Comparison of ENCODE assay signal across 24 cellular contexts in genomic region chrX:20522420-20522819, GRCh38.
A peak's percentile ranks its signal among the peaks of the same experiment; 100 is the strongest.
DNase-seq lines count a peak whose midpoint lies in the region; ATAC-seq, FAIRE-seq and TF ChIP-seq lines count a peak whose summit lies in the region.
"Had no signal": no experiment of that assay in that cellular context is flagged by ENCODE, and none has a peak within 500 bp of the region (broad histone marks: within the 10 kb centered on the region; RNA-seq: fewer than 3 reads in every experiment).

No MANE protein-coding gene starts in this region.

- no peak for TF ChIP-seq POLR2A in A549 (IDR thresholded peaks at IDR 0.05; ENCODE audit: low read length)

- H3K4me1 Mint-ChIP-seq in Caco-2 (ENCODE audit: low read depth, unreplicated experiment): peaks cover 16% of the 10 kb centered on the region

- H3K27me3 Mint-ChIP-seq in Caco-2 (ENCODE audit: insufficient read depth, unreplicated experiment): no peaks in the 10 kb centered on the region

- TF ChIP-seq CTCF in A549 (IDR thresholded peaks at IDR 0.05) (no peak), Caco-2 (IDR thresholded peaks at IDR 0.05; ENCODE audit: insufficient read depth in 1 of 2, low read depth in 1 of 2, low read length in 1 of 2, severe bottlenecking in 1 of 2, unreplicated experiment in 1 of 2) (no peak)

- no peaks in the 10 kb centered on the region for H3K36me3 Mint-ChIP-seq in Caco-2 (ENCODE audit: insufficient read depth, unreplicated experiment)
- H3K36me3 Mint-ChIP-seq: CD14-positive monocyte; CD8-positive, alpha-beta memory T cell had no signal

- no peak overlapping the region for H3K27ac Mint-ChIP-seq in Caco-2 (ENCODE audit: unreplicated experiment)
- H3K27ac Mint-ChIP-seq: CD14-positive monocyte; CD4-positive, alpha-beta T cell had no signal

- H3K27ac ChIP-seq in A549: no peak overlapping the region
- H3K27ac ChIP-seq: 22Rv1; BLaER1 treated with 17β-estradiol and CSF1 and Interleukin-3, amounts not matched to agents 10 nM and 100 nM; GM23248 had no signal

- no peak overlapping the region for H3K9ac ChIP-seq in adipocyte (ENCODE audit: low read length)
- H3K9ac ChIP-seq: BLaER1 treated with 17β-estradiol and CSF1 and Interleukin-3, amounts not matched to agents 10 nM and 100 nM; GM23248 had no signal

- no peak for DNase-seq in A549 (ENCODE audit: low read depth in 1 of 2, low spot score in 1 of 2)
- DNase-seq in adipocyte (ENCODE audit: low read depth): peak; percentile 53
- DNase-seq in fibroblast of the conjunctiva (ENCODE audit: low read depth): peak; percentile 43
- no peak for DNase-seq in Caco-2
- DNase-seq in NCI-H1105 (lab: John Stamatoyannopoulos, UW): no peak
- DNase-seq: ACHN; AML-193; BE2C; Calu3; CD4-positive, alpha-beta T cell; CD8-positive, alpha-beta memory T cell; DMS53; DMS79 treated with DMSO at 0.1 percent for 48 hours; GF-D8; GM23248; H7; HCEC 1CT had no signal

- no peak overlapping the region for H3K4me3 ChIP-seq in A549
- no peak overlapping the region for H3K4me3 ChIP-seq in adipocyte (ENCODE audit: low read length)
- no peak overlapping the region for H3K4me3 ChIP-seq in Caco-2 (ENCODE audit: low read depth, low read length)
- H3K4me3 ChIP-seq: BLaER1 treated with 17β-estradiol and CSF1 and Interleukin-3, amounts not matched to agents 10 nM and 100 nM; GM23248 had no signal

- H3K9me3 ChIP-seq in A549: no peaks in the 10 kb centered on the region
- H3K9me3 ChIP-seq in adipocyte (ENCODE audit: control insufficient read depth, low read length): no peaks in the 10 kb centered on the region
- no peaks in the 10 kb centered on the region for H3K9me3 ChIP-seq in Caco-2
- H3K9me3 ChIP-seq: BE2C; BLaER1 treated with 17β-estradiol and CSF1 and Interleukin-3, amounts not matched to agents 10 nM and 100 nM had no signal

- no peak overlapping the region for H3K4me2 ChIP-seq in A549
- H3K4me2 ChIP-seq: BLaER1 treated with 17β-estradiol and CSF1 and Interleukin-3, amounts not matched to agents 10 nM and 100 nM had no signal

- H3K4me3 Mint-ChIP-seq in Caco-2 (ENCODE audit: unreplicated experiment): no peak overlapping the region
- H3K4me3 Mint-ChIP-seq: CD14-positive monocyte; CD4-positive, alpha-beta T cell; CD8-positive, alpha-beta memory T cell had no signal

- no peak for TF ChIP-seq RAD21 in A549 (conservative IDR thresholded peaks at IDR 0.05 in 1 of 2, IDR thresholded peaks at IDR 0.05 in 1 of 2)

- ATAC-seq in A549 (no peak), GM21447 (IDR thresholded peaks at IDR 0.05; ENCODE audit: unreplicated experiment) (no peak)

- H3K27me3 ChIP-seq in adipocyte (replicated peaks; ENCODE audit: control insufficient read depth, insufficient read depth, low read length) (peaks cover 5% of the 10 kb centered on the region), Caco-2 (replicated peaks; ENCODE audit: control insufficient read depth, insufficient read depth, low read length) (no peaks in the 10 kb centered on the region)
- H3K27me3 ChIP-seq: BE2C had no signal

- no peak for TF ChIP-seq EP300 in A549 (IDR thresholded peaks at IDR 0.05)

- peak; percentile 88 for FAIRE-seq in A549 (lab: Jason Lieb, UNC)
- FAIRE-seq: GM12891, GM18507, H1 had no signal

- WGBS in A549 (ENCODE audit: missing lambda C conversion rate): 92% methylated on average over 3 of the region's 3 CpGs

- CTCF ChIA-PET in A549 (lab: Yijun Ruan, JAX): interaction anchor here (1.1 kb wide), 1 partner anchor 8 kb away, joined by 4 read pairs; no protein-coding TSS in a partner anchor
- CTCF ChIA-PET in Caco-2 (lab: Charles Lee): no interaction called here

- peaks cover 9% of the 10 kb centered on the region for H3K4me1 ChIP-seq in A549
- no peaks in the 10 kb centered on the region for H3K4me1 ChIP-seq in adipocyte (ENCODE audit: control insufficient read depth, insufficient read depth, low read length)
- H3K4me1 ChIP-seq in Caco-2: peaks cover 7% of the 10 kb centered on the region
- H3K4me1 ChIP-seq: BE2C had no signal

- intact Hi-C loops in Caco-2 (cut with micrococcal nuclease; ENCODE audit: unreplicated experiment): no loop called here

- POLR2A ChIA-PET in A549 (lab: Yijun Ruan, JAX): no interaction called here
- POLR2A ChIA-PET in Caco-2 (lab: Charles Lee): no interaction called here

- H3K9me3 Mint-ChIP-seq in Caco-2 (ENCODE audit: unreplicated experiment): no peaks in the 10 kb centered on the region
- H3K9me3 Mint-ChIP-seq: CD14-positive monocyte; CD4-positive, alpha-beta T cell; CD8-positive, alpha-beta memory T cell had no signal

- BruUV-seq in Caco-2 (replicated peaks; lab: Mats Ljungman, UMichigan): no TSS peak

- no peaks in the 10 kb centered on the region for H3K36me3 ChIP-seq in adipocyte (ENCODE audit: control insufficient read depth, insufficient read depth, low read length, severe bottlenecking)
- H3K36me3 ChIP-seq in Caco-2 (ENCODE audit: control insufficient read depth, insufficient read depth, low read length): no peaks in the 10 kb centered on the region
- H3K36me3 ChIP-seq: BE2C; BLaER1 treated with 17β-estradiol and CSF1 and Interleukin-3, amounts not matched to agents 10 nM and 100 nM had no signal

TF ChIP-seq in A549, 52 proteins besides CTCF, POLR2A, EP300 and RAD21:
- TF ChIP-seq RFX5 (IDR thresholded peaks at IDR 0.05): no peak
- TF ChIP-seq CEBPB (IDR thresholded peaks at IDR 0.05): no peak
- no peak for TF ChIP-seq FOSL2 (IDR thresholded peaks at IDR 0.05)
- TF ChIP-seq FOSL2 (CRISPR knock-in tag; IDR thresholded peaks at IDR 0.05): no peak
- no peak for TF ChIP-seq RNF2 (IDR thresholded peaks at IDR 0.05; ENCODE audit: borderline replicate concordance, low read depth)
- TF ChIP-seq ZFP36 (IDR thresholded peaks at IDR 0.05; ENCODE audit: borderline replicate concordance, partially characterized antibody): no peak
- no peak for TF ChIP-seq MYC (IDR thresholded peaks at IDR 0.05; ENCODE audit: borderline replicate concordance, low read length)
- no peak for TF ChIP-seq RCOR1 (IDR thresholded peaks at IDR 0.05; ENCODE audit: low read depth, low read length)
- TF ChIP-seq CHD2 (IDR thresholded peaks at IDR 0.05; ENCODE audit: low read length, partially characterized antibody): no peak
- no peak for TF ChIP-seq EHMT2 (IDR thresholded peaks at IDR 0.05; ENCODE audit: low read depth)
- no peak for TF ChIP-seq ESRRA (IDR thresholded peaks at IDR 0.05; ENCODE audit: borderline replicate concordance, low read length)
- TF ChIP-seq HMGXB4 (CRISPR knock-in tag; IDR thresholded peaks at IDR 0.05; ENCODE audit: borderline replicate concordance): no peak
- TF ChIP-seq HDAC2 (IDR thresholded peaks at IDR 0.05): no peak
- TF ChIP-seq NPAS2 (CRISPR knock-in tag; IDR thresholded peaks at IDR 0.05; ENCODE audit: borderline replicate concordance): no peak
- TF ChIP-seq NFE2L2 (conservative IDR thresholded peaks at IDR 0.05; ENCODE audit: low read length): no peak
TF ChIP-seq in A549: peak in this region for 0.

Comparison
In these comparisons a context has a peak if more than half of its experiments do, and no peak if none do; other contexts are left out.
1. DNase-seq: peak in adipocyte (single experiment) and fibroblast of the conjunctiva (single experiment); none in A549 (0 of 2), Caco-2 (0 of 2) and NCI-H1105 (single experiment).